ENCODE assay signal across 22 cellular contexts in genomic region chr3:136577791-136578190, GRCh38.
"Had no signal": no experiment of that assay in that cellular context is flagged by ENCODE, and none has a peak within 500 bp of the region (broad histone marks: within the 10 kb centered on the region; RNA-seq: fewer than 3 reads in every experiment).

No MANE protein-coding gene starts in this region.

- FAIRE-seq: endometrium, TTC549 had no signal

- H3K4me3 ChIP-seq: colonic mucosa, gastroesophageal sphincter, heart left ventricle, lower lobe of right lung, tibial artery, uterus had no signal

- H3K4me1 ChIP-seq: gastroesophageal sphincter, tibial artery, uterus had no signal

- H3K4me1 Mint-ChIP-seq: activated CD4-positive, alpha-beta memory T cell treated with anti-CD3 and anti-CD28 coated beads, Interleukin-2, amount 10 ng/mL, durations not matched to agents 7 days and 5 days; activated CD4-positive, alpha-beta T cell treated with anti-CD3 and anti-CD28 coated beads for 36 hours; brain; neural crest cell had no signal

- H3K27ac Mint-ChIP-seq: activated CD4-positive, alpha-beta memory T cell treated with anti-CD3 and anti-CD28 coated beads, Interleukin-2, amount 10 ng/mL, durations not matched to agents 7 days and 5 days; activated CD4-positive, alpha-beta T cell treated with anti-CD3 and anti-CD28 coated beads for 36 hours; activated T-cell treated with anti-CD3 and anti-CD28 coated beads, Interleukin-2, amount 50 U/mL, for 24 hours; activated T-helper 2 cell treated with anti-CD3 and anti-CD28 coated beads, Interferon-gamma antibody, Interleukin-2, Interleukin-4, amounts not matched to agents 10 μg/mL and 5 μg/mL and 100 μg/mL, durations not matched to agents 14 hours and 24 hours and 36 hours had no signal

- H3K36me3 ChIP-seq: colonic mucosa, lower lobe of right lung, uterus had no signal

- H3K4me3 Mint-ChIP-seq: activated CD4-positive, alpha-beta memory T cell treated with anti-CD3 and anti-CD28 coated beads, Interleukin-2, amount 10 ng/mL, durations not matched to agents 7 days and 5 days; activated CD4-positive, alpha-beta T cell treated with anti-CD3 and anti-CD28 coated beads for 36 hours; activated T-cell treated with anti-CD3 and anti-CD28 coated beads, Interleukin-2, amount 50 U/mL, for 24 hours; brain; neural crest cell had no signal

- DNase-seq: activated CD4-positive, alpha-beta memory T cell treated with anti-CD3 and anti-CD28 coated beads, Interleukin-2, amount 10 ng/mL, durations not matched to agents 7 days and 5 days; activated CD4-positive, alpha-beta T cell treated with anti-CD3 and anti-CD28 coated beads for 36 hours; activated naive CD4-positive, alpha-beta T cell treated with Interleukin-2 at 50 U/mL for 16 hours; activated T-cell treated with anti-CD3 and anti-CD28 coated beads, Interleukin-2, amount 50 U/mL, for 24 hours; anterior cingulate cortex; central memory CD4-positive, alpha-beta T cell; colonic mucosa; heart left ventricle; lower lobe of right lung; stimulated activated CD4-positive, alpha-beta T cell treated with anti-CD3 and anti-CD28 coated beads, Interleukin-2, amount 100 ng/mL, for 24 hours; stimulated activated naive CD8-positive, alpha-beta T cell treated with anti-CD3 and anti-CD28 coated beads, Interleukin-15, Interleukin-2, amounts not matched to agents 100 U/mL and 50 U/mL, for 24 hours; substantia nigra; SW 1271; tibial artery; uterus had no signal

- H3K9me3 ChIP-seq: colonic mucosa, lower lobe of right lung, uterus had no signal

- H3K27me3 ChIP-seq: colonic mucosa, gastroesophageal sphincter, heart left ventricle, tibial artery, uterus had no signal

- H3K9me3 Mint-ChIP-seq: activated CD4-positive, alpha-beta memory T cell treated with anti-CD3 and anti-CD28 coated beads, Interleukin-2, amount 10 ng/mL, durations not matched to agents 7 days and 5 days; activated T-cell treated with anti-CD3 and anti-CD28 coated beads, Interleukin-2, amount 50 U/mL, for 24 hours; neural crest cell had no signal

- ATAC-seq: activated CD4-positive, alpha-beta T cell treated with anti-CD3 and anti-CD28 coated beads for 36 hours; gastroesophageal sphincter; heart left ventricle; lower lobe of right lung; stimulated activated naive CD8-positive, alpha-beta T cell treated with anti-CD3 and anti-CD28 coated beads, Interleukin-15, Interleukin-2, amounts not matched to agents 100 U/mL and 50 U/mL, for 24 hours had no signal

- H3K27ac ChIP-seq: colonic mucosa, gastroesophageal sphincter, heart left ventricle, lower lobe of right lung, tibial artery, uterus had no signal

- H3K27me3 Mint-ChIP-seq: activated CD4-positive, alpha-beta memory T cell treated with anti-CD3 and anti-CD28 coated beads, Interleukin-2, amount 10 ng/mL, durations not matched to agents 7 days and 5 days; activated CD4-positive, alpha-beta T cell treated with anti-CD3 and anti-CD28 coated beads for 36 hours; activated T-cell treated with anti-CD3 and anti-CD28 coated beads, Interleukin-2, amount 50 U/mL, for 24 hours; brain; progenitor cell of endocrine pancreas had no signal
